ENCODE assay signal across 8 cellular contexts in genomic region chr1:26597629-26598039, GRCh38.
A peak's percentile ranks its signal among the peaks of the same experiment; 100 is the strongest.
DNase-seq lines count a peak whose midpoint lies in the region; ATAC-seq and TF ChIP-seq lines count a peak whose summit lies in the region.

No MANE protein-coding gene starts in this region.

- no peak for TF ChIP-seq POLR2A in thyroid gland (IDR thresholded peaks at IDR 0.05)

- intact Hi-C loops in thyroid gland (cut with DNase I): no loop called here

- H3K9me3 ChIP-seq in thyroid gland: no peaks in the 10 kb centered on the region

- no peak overlapping the region for H3K27ac ChIP-seq in thyroid gland

- peaks cover 0 to 7% of the 10 kb centered on the region in 2 donors for H3K4me1 ChIP-seq in thyroid gland

- ATAC-seq in HG02852 (IDR thresholded peaks at IDR 0.05; ENCODE audit: unreplicated experiment) (no peak), HG02759 (IDR thresholded peaks at IDR 0.05; ENCODE audit: unreplicated experiment) (no peak)

- TF ChIP-seq CTCF in GM12873 (IDR thresholded peaks at IDR 0.05; ENCODE audit: insufficient read depth, low read depth, low read length, missing control alignments) (peak; percentile 65), thyroid gland (IDR thresholded peaks at IDR 0.05) (peak; percentile 57 to 75 (median 66))

- no peaks in the 10 kb centered on the region for H3K27me3 ChIP-seq in thyroid gland

- no peak overlapping the region for H3K4me3 ChIP-seq in thyroid gland (replicated peaks in 1 of 3)

- no peaks in the 10 kb centered on the region for H3K36me3 ChIP-seq in thyroid gland

- DNase-seq in AG08395 (ENCODE audit: low spot score): peak; percentile 54
- peak; percentile 71 for DNase-seq in NCI-H2227 (lab: John Stamatoyannopoulos, UW; ENCODE audit: unreplicated experiment)
- DNase-seq in amniotic stem cell (lab: John Stamatoyannopoulos, UW): peak; percentile 13
- DNase-seq in inferior parietal cortex (ENCODE audit: extremely low spot score): peak; percentile 84
- DNase-seq in thyroid gland: no peak

- 3 to 7% methylated on average over 2 of the region's 2 CpGs for WGBS in thyroid gland, 2 donors

Comparison
In these comparisons a context has a peak if more than half of its experiments do, and no peak if none do; other contexts are left out.
1. DNase-seq: peak in AG08395 (single experiment), NCI-H2227 (single experiment), amniotic stem cell (single experiment) and inferior parietal cortex (single experiment); none in thyroid gland (0 of 2).